In the genomic region with DNA sequence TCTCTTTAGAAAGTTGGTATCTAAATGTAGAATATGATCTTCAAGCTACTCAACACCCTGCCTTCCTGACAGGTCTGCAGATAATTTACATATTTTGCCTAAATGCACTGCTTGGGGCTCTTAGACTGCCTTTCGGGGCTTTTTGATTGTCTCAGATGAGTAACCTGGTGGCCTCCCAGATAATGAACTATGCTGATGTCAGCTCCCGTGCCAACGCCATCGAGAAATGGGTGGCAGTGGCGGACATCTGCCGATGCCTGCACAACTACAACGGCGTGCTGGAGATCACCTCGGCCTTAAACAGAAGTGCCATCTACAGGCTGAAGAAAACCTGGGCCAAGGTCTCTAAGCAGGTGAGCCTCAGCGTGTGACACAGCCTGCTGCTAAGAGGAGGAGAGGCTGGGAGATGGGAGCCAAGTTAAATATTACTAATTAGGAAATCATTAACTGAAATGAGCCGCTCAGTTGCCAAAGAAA, we compare ENCODE assay signal across 12 cellular contexts. TPM values are rescaled to one million over a fixed set of nuclear protein-coding genes. Genes with fewer than 3 reads are reported as not detected.
DNase-seq lines count a peak whose midpoint lies in the region; ATAC-seq, FAIRE-seq and TF ChIP-seq lines count a peak whose summit lies in the region.
"Had no signal": no experiment of that assay in that cellular context is flagged by ENCODE, and none has a peak within 500 bp of the region (broad histone marks: within the 10 kb centered on the region; RNA-seq: fewer than 3 reads in every experiment).

No MANE protein-coding gene starts in this region.

- no peak for TF ChIP-seq CTCF in GM12865 (IDR thresholded peaks at IDR 0.05; ENCODE audit: insufficient read depth, low read depth, low read length, missing control alignments)

- peak; percentile 44 for ATAC-seq in GM19455 (IDR thresholded peaks at IDR 0.05; ENCODE audit: unreplicated experiment)
- ATAC-seq in HG03442 (IDR thresholded peaks at IDR 0.05; ENCODE audit: unreplicated experiment) = peak; percentile 52
- ATAC-seq: Right ventricle myocardium inferior had no signal

- DNase-seq in GM12865 (ENCODE audit: low read depth) (peak; percentile 77), glomerular visceral epithelial cell (ENCODE audit: extremely low spot score) (peak; percentile 30), frontal cortex (ENCODE audit: low spot score in 2 of 2) (no peak), SHP77 treated with DMSO at 0.1 percent for 48 hours (lab: John Stamatoyannopoulos, UW) (no peak), iPS-NIHi7 (ENCODE audit: extremely low spot score) (no peak), HPDE6-E6E7 (ENCODE audit: extremely low spot score) (no peak)
- DNase-seq: EL; stimulated activated CD4-positive, alpha-beta T cell treated with anti-CD3 and anti-CD28 coated beads, Interleukin-4, amount 100 ng/mL, for 4 hours had no signal

- H3K4me3 ChIP-seq in GM12865 (ENCODE audit: low read depth, low read length) = no peak overlapping the region

- FAIRE-seq in frontal cortex (lab: Jason Lieb, UNC) = no peak

RNA-seq across cellular contexts. Expression of a gene that starts 20.9 kb away (rescaled TPM):
- total RNA-seq in frontal cortex = 0.82 TPM
- total RNA-seq: HT1080 had no signal

Comparison
In these comparisons a context has a peak if more than half of its experiments do, and no peak if none do; other contexts are left out.
1. DNase-seq: peak in GM12865 (single experiment) and glomerular visceral epithelial cell (single experiment); none in frontal cortex (0 of 2), SHP77 treated with DMSO at 0.1 percent for 48 hours (single experiment), iPS-NIHi7 (single experiment) and HPDE6-E6E7 (single experiment).